8 cellular contexts compared by ENCODE assay signal in genomic region chr18:11689031-11689971, GRCh38. TPM values are rescaled to one million over a fixed set of nuclear protein-coding genes. Genes with fewer than 3 reads are reported as not detected.
DNase-seq lines count a peak whose midpoint lies in the region; ATAC-seq and TF ChIP-seq lines count a peak whose summit lies in the region.

Gene GNAL (plus strand): TSS chr18:11689264. CDS start chr18:11689564, 300 bp downstream.

- no peaks in the 10 kb centered on the region for H3K36me3 Mint-ChIP-seq in activated T-cell treated with anti-CD3 and anti-CD28 coated beads, Interleukin-2, amount 50 U/mL, for 4 hours (ENCODE audit: insufficient read depth)
- H3K36me3 Mint-ChIP-seq in stimulated activated memory B cell treated with anti-CD40 and anti-IgM and Interleukin-4, amounts not matched to agents 10 μg/mL and 1 μg/mL and 100 μg/mL, for 72 hours: no peaks in the 10 kb centered on the region

- no peaks in the 10 kb centered on the region for H4K20me1 ChIP-seq in fibroblast of lung (ENCODE audit: control insufficient read depth, extremely low read depth, insufficient read depth, low read length)

- no peaks in the 10 kb centered on the region for H3K4me1 ChIP-seq in fibroblast of lung (ENCODE audit: control insufficient read depth, extremely low read depth, insufficient read depth, low read length)
- peaks cover 6% of the 10 kb centered on the region for H3K4me1 ChIP-seq in muscle layer of colon (ENCODE audit: insufficient read depth, low read length)

- H3K4me1 Mint-ChIP-seq in activated T-cell treated with anti-CD3 and anti-CD28 coated beads, Interleukin-2, amount 50 U/mL, for 4 hours (ENCODE audit: low read depth): peaks cover 10% of the 10 kb centered on the region
- H3K4me1 Mint-ChIP-seq in stimulated activated memory B cell treated with anti-CD40 and anti-IgM and Interleukin-4, amounts not matched to agents 10 μg/mL and 1 μg/mL and 100 μg/mL, for 72 hours: peaks cover 9% of the 10 kb centered on the region

- H3K27ac Mint-ChIP-seq in stimulated activated memory B cell treated with anti-CD40 and anti-IgM and Interleukin-4, amounts not matched to agents 10 μg/mL and 1 μg/mL and 100 μg/mL, for 72 hours: no peak within 1 kb of the TSS

- H3K36me3 ChIP-seq in fibroblast of lung (ENCODE audit: control insufficient read depth, insufficient read depth, low read length) (no peaks in the 10 kb centered on the region), muscle layer of colon (ENCODE audit: insufficient read depth, low read length) (no peaks in the 10 kb centered on the region)

- H3K9me3 ChIP-seq in fibroblast of lung (ENCODE audit: control insufficient read depth, insufficient read depth, low read depth, low read length) (no peaks in the 10 kb centered on the region), muscle layer of colon (ENCODE audit: low read length) (no peaks in the 10 kb centered on the region)

- peak; percentile 76 for ATAC-seq in GM18502 (IDR thresholded peaks at IDR 0.05; ENCODE audit: poor library complexity, unreplicated experiment)
- peak; percentile 63 for ATAC-seq in HG03139 (IDR thresholded peaks at IDR 0.05; ENCODE audit: unreplicated experiment)
- peak; percentile 87 to 88 for ATAC-seq in activated T-cell treated with anti-CD3 and anti-CD28 coated beads, Interleukin-2, amount 50 U/mL, for 4 hours
- ATAC-seq in stimulated activated memory B cell treated with anti-CD40 and anti-IgM and Interleukin-4, amounts not matched to agents 10 μg/mL and 1 μg/mL and 100 μg/mL, for 72 hours: peak; percentile 70
- ATAC-seq in GM18511 (IDR thresholded peaks at IDR 0.05; ENCODE audit: unreplicated experiment): no peak

- H3K27me3 ChIP-seq in fibroblast of lung (ENCODE audit: control insufficient read depth, insufficient read depth, low read length) (peaks cover 3% of the 10 kb centered on the region), muscle layer of colon (ENCODE audit: control insufficient read depth in 1 of 2, insufficient read depth in 2 of 2, low read length in 2 of 2) (no peaks in the 10 kb centered on the region)

- no peak for TF ChIP-seq CTCF in fibroblast of lung (conservative IDR thresholded peaks at IDR 0.05 in 1 of 2, IDR thresholded peaks at IDR 0.05 in 1 of 2; ENCODE audit: low read depth in 1 of 2, low read length in 2 of 2)

- H3K27ac ChIP-seq in fibroblast of lung (ENCODE audit: insufficient read depth, low read length): no peak within 1 kb of the TSS
- H3K27ac ChIP-seq in muscle layer of colon (ENCODE audit: low read depth, low read length): peak within 1 kb of the TSS; percentile 72

- peaks cover 57% of the 10 kb centered on the region for H3K27me3 Mint-ChIP-seq in activated T-cell treated with anti-CD3 and anti-CD28 coated beads, Interleukin-2, amount 50 U/mL, for 4 hours (ENCODE audit: low read depth)
- H3K27me3 Mint-ChIP-seq in stimulated activated memory B cell treated with anti-CD40 and anti-IgM and Interleukin-4, amounts not matched to agents 10 μg/mL and 1 μg/mL and 100 μg/mL, for 72 hours: peaks cover 48% of the 10 kb centered on the region

- peak; percentile 94 for DNase-seq in NCI-H748 (lab: John Stamatoyannopoulos, UW; ENCODE audit: unreplicated experiment)
- DNase-seq in activated T-cell treated with anti-CD3 and anti-CD28 coated beads, Interleukin-2, amount 50 U/mL, for 4 hours: peak; percentile 20
- DNase-seq in fibroblast of lung (ENCODE audit: low read depth in 2 of 2): peak; percentile 90 to 92

- H2AFZ ChIP-seq in fibroblast of lung (ENCODE audit: low read length): peak within 1 kb of the TSS; percentile 57

- H3K4me3 Mint-ChIP-seq in activated T-cell treated with anti-CD3 and anti-CD28 coated beads, Interleukin-2, amount 50 U/mL, for 4 hours: peak within 1 kb of the TSS; percentile 56
- H3K4me3 Mint-ChIP-seq in stimulated activated memory B cell treated with anti-CD40 and anti-IgM and Interleukin-4, amounts not matched to agents 10 μg/mL and 1 μg/mL and 100 μg/mL, for 72 hours: peak within 1 kb of the TSS; percentile 71

- H3K4me3 ChIP-seq in fibroblast of lung (replicated peaks in 1 of 4; ENCODE audit: control extremely low read depth in 1 of 4, insufficient read depth in 1 of 4, low read depth in 3 of 4, low read length in 4 of 4) (peak within 1 kb of the TSS; percentile 2 to 48 (median 28)), muscle layer of colon (ENCODE audit: low read depth in 1 of 2, low read length in 2 of 2) (peak within 1 kb of the TSS; percentile 53 to 77)

- H3K4me2 ChIP-seq in fibroblast of lung (ENCODE audit: extremely low read depth, insufficient read depth, low read length): peak within 1 kb of the TSS; percentile 83

- no peaks in the 10 kb centered on the region for H3K79me2 ChIP-seq in fibroblast of lung (ENCODE audit: control insufficient read depth, insufficient read depth, low read length)

- no peak within 1 kb of the TSS for H3K9ac ChIP-seq in fibroblast of lung (ENCODE audit: insufficient read depth, low read length)
- H3K9ac ChIP-seq in muscle layer of colon (ENCODE audit: low read length): no peak within 1 kb of the TSS

- peaks cover 9% of the 10 kb centered on the region for H3K9me3 Mint-ChIP-seq in activated T-cell treated with anti-CD3 and anti-CD28 coated beads, Interleukin-2, amount 50 U/mL, for 4 hours
- peaks cover 4% of the 10 kb centered on the region for H3K9me3 Mint-ChIP-seq in stimulated activated memory B cell treated with anti-CD40 and anti-IgM and Interleukin-4, amounts not matched to agents 10 μg/mL and 1 μg/mL and 100 μg/mL, for 72 hours

RNA-seq across cellular contexts. Expression of gene GNAL, which starts in this region (rescaled TPM):
- total RNA-seq in activated T-cell treated with anti-CD3 and anti-CD28 coated beads, Interleukin-2, amount 50 U/mL, for 4 hours: under 1 TPM; 0.13 to 0.35 (median 0.24) TPM
- 0.50 and 0.77 TPM in 2 replicates for total RNA-seq in fibroblast of lung
- polyA plus RNA-seq in fibroblast of lung: 0.05 and 0.16 TPM in 2 replicates
- 0.14 and 0.32 TPM in 2 replicates for polyA plus RNA-seq in fibroblast of lung (2012)
- 0.59 TPM in 1 of 2 replicates, not detected in the other for polyA minus RNA-seq in fibroblast of lung (ENCODE audit: low replicate concordance)

Comparison
In these comparisons a context has a peak if more than half of its experiments do, and no peak if none do; other contexts are left out.
1. Peak in DNase-seq and ATAC-seq in activated T-cell treated with anti-CD3 and anti-CD28 coated beads, Interleukin-2, amount 50 U/mL, for 4 hours; RNA of the gene not detected or under 1 TPM.
2. Peak in DNase-seq, H3K4me3 ChIP-seq and H3K4me2 ChIP-seq in fibroblast of lung; RNA of the gene not detected or under 1 TPM.
3. DNase-seq: peak in every context shown above with its lines; median percentile 94 in NCI-H748; 91 in fibroblast of lung; 20 in activated T-cell treated with anti-CD3 and anti-CD28 coated beads, Interleukin-2, amount 50 U/mL, for 4 hours.